Comparison of ENCODE assay signal across 8 cellular contexts in the genomic region with DNA sequence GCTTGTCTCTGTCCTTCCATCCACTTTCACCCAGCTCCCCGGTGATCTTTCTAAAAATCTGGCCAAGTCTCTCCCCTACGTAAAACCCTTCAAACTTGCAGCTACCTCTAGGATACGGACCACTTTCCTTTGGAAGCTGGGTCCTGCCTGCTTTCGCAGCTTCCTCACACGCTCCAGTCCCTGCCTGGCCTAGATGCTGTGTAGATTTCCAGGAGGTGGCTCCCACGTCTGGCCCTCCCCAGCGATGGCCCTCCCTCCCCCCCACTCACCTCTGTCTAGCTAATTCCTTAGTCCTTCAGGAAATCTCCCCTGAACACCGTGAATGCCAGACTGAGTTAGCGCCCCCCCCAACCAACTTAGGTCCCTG. TPM values are rescaled to one million over a fixed set of nuclear protein-coding genes. Genes with fewer than 3 reads are reported as not detected.
DNase-seq lines count a peak whose midpoint lies in the region; TF ChIP-seq lines count a peak whose summit lies in the region.

No MANE protein-coding gene starts in this region.

- H3K4me1 ChIP-seq in Caco-2 (peaks cover 5% of the 10 kb centered on the region; the same call in 1 of the 2 replicates), KMS-11 (ENCODE audit: low read depth, poor library complexity, severe bottlenecking) (peaks cover 11% of the 10 kb centered on the region), mammary epithelial cell (ENCODE audit: insufficient read depth, low read length) (peaks cover 17% of the 10 kb centered on the region), neuron (ENCODE audit: insufficient read depth, low read length) (peaks cover 10% of the 10 kb centered on the region)

- H3K27me3 ChIP-seq in Caco-2 (replicated peaks; ENCODE audit: control insufficient read depth, insufficient read depth, low read length) = no peaks in the 10 kb centered on the region
- no peaks in the 10 kb centered on the region for H3K27me3 ChIP-seq in KMS-11 (ENCODE audit: insufficient read depth, low read depth)
- no peaks in the 10 kb centered on the region for H3K27me3 ChIP-seq in mammary epithelial cell (ENCODE audit: insufficient read depth, low read length)
- H3K27me3 ChIP-seq in neuron (ENCODE audit: insufficient read depth, low read length) = no peaks in the 10 kb centered on the region

- dilution Hi-C loops in mammary epithelial cell (cut with HindIII; ENCODE audit: low sequenced_read_pairs) = loop anchor here (5.0 to 10.0 kb wide), 2 partner anchors 57 to 74 kb away; no protein-coding TSS in a partner anchor

- H3K27ac ChIP-seq in KMS-11 (no peak overlapping the region), mammary epithelial cell (ENCODE audit: insufficient read depth, low read depth, low read length) (no peak overlapping the region)

- no peak for TF ChIP-seq CTCF in Caco-2 (IDR thresholded peaks at IDR 0.05; ENCODE audit: insufficient read depth in 1 of 2, low read depth in 1 of 2, low read length in 1 of 2, severe bottlenecking in 1 of 2, unreplicated experiment in 1 of 2)
- no peak for TF ChIP-seq CTCF in KMS-11 (conservative IDR thresholded peaks at IDR 0.05; ENCODE audit: low read depth, low read length)
- TF ChIP-seq CTCF in mammary epithelial cell (conservative IDR thresholded peaks at IDR 0.05 in 1 of 2, IDR thresholded peaks at IDR 0.05 in 1 of 2; ENCODE audit: extremely low read depth in 1 of 2, insufficient read depth in 1 of 2, low read depth in 1 of 2, low read length in 2 of 2) = no peak

- H3K36me3 ChIP-seq in Caco-2 (ENCODE audit: control insufficient read depth, insufficient read depth, low read length) = peaks cover 17% of the 10 kb centered on the region
- peaks cover 18% of the 10 kb centered on the region; the same call in 1 of the 2 replicates for H3K36me3 ChIP-seq in KMS-11 (ENCODE audit: insufficient read depth)
- H3K36me3 ChIP-seq in mammary epithelial cell (ENCODE audit: insufficient read depth, low read length) = peaks cover 24% of the 10 kb centered on the region
- H3K36me3 ChIP-seq in neuron (ENCODE audit: insufficient read depth, low read length) = peaks cover 22% of the 10 kb centered on the region

- H3K36me3 Mint-ChIP-seq in Caco-2 (ENCODE audit: insufficient read depth, unreplicated experiment) = peaks cover 42% of the 10 kb centered on the region

- H3K27me3 Mint-ChIP-seq in Caco-2 (ENCODE audit: insufficient read depth, unreplicated experiment) = no peaks in the 10 kb centered on the region

- CTCF ChIA-PET in Caco-2 (lab: Charles Lee) (interaction anchor here (0.6 to 3.6 kb wide), 47 partner anchors 9 to 508 kb away, joined by 3 to 67 read pairs (median 6); partner anchors contain the start of genes ACSF2, CACNA1G, EME1 and EPN3), mammary epithelial cell (lab: Charles Lee; ENCODE audit: low non-redundant PET) (interaction anchor here (0.6 kb wide), 2 partner anchors 34 to 219 kb away, joined by 4 to 5 read pairs; no protein-coding TSS in a partner anchor)

- H3K9ac ChIP-seq in KMS-11 = peak overlapping the region; percentile 95; the same call in 1 of the 2 replicates
- H3K9ac ChIP-seq in mammary epithelial cell (ENCODE audit: insufficient read depth, low read length) = no peak overlapping the region

- in situ Hi-C loops in mammary epithelial cell (cut with MboI; ENCODE audit: low sequenced_read_pairs in 2 of 2) = no loop called here

- DNase-seq in Caco-2 = no peak
- no peak for DNase-seq in mammary epithelial cell
- DNase-seq in SW480 (ENCODE audit: low spot score) = no peak
- DNase-seq in dedifferentiated amniotic fluid mesenchymal stem cell (ENCODE audit: extremely low spot score) = no peak
- DNase-seq in NCI-H510A treated with DMSO at 0.1 percent for 48 hours (lab: John Stamatoyannopoulos, UW) = no peak
- no peak for DNase-seq in SW 1271 (lab: John Stamatoyannopoulos, UW)

- H3K4me3 Mint-ChIP-seq in Caco-2 (ENCODE audit: unreplicated experiment) = peak overlapping the region; percentile 76

- no peaks in the 10 kb centered on the region for H3K9me3 Mint-ChIP-seq in Caco-2 (ENCODE audit: unreplicated experiment)

- H3K4me3 ChIP-seq in Caco-2 (ENCODE audit: low read depth, low read length) (peak overlapping the region; percentile 72), KMS-11 (IDR thresholded peaks at IDR 0.05; ENCODE audit: insufficient read depth, low read depth, low read length) (no peak overlapping the region), mammary epithelial cell (replicated peaks in 1 of 3; ENCODE audit: insufficient read depth in 1 of 3, low read depth in 2 of 3, low read length in 3 of 3) (no peak overlapping the region), neuron (ENCODE audit: low read length) (peak overlapping the region; percentile 88)

- BruUV-seq in Caco-2 (replicated peaks; lab: Mats Ljungman, UMichigan) = no TSS peak
- no TSS peak for BruUV-seq in mammary epithelial cell (replicated peaks; lab: Mats Ljungman, UMichigan)

- peak overlapping the region; percentile 71 for H3K27ac Mint-ChIP-seq in Caco-2 (ENCODE audit: unreplicated experiment)

- peaks cover 12% of the 10 kb centered on the region for H3K4me1 Mint-ChIP-seq in Caco-2 (ENCODE audit: low read depth, unreplicated experiment)

- H4K20me1 ChIP-seq in KMS-11 (ENCODE audit: insufficient read depth) = peaks cover 18% of the 10 kb centered on the region
- peaks cover 4% of the 10 kb centered on the region for H4K20me1 ChIP-seq in mammary epithelial cell (ENCODE audit: insufficient read depth, low read length)

- H3K4me2 ChIP-seq in KMS-11 = peak overlapping the region; percentile 44
- H3K4me2 ChIP-seq in mammary epithelial cell (ENCODE audit: insufficient read depth, low read depth, low read length) = peak overlapping the region; percentile 83

- peaks cover 4% of the 10 kb centered on the region; the same call in 1 of the 2 replicates for H3K9me3 ChIP-seq in Caco-2
- H3K9me3 ChIP-seq in mammary epithelial cell (replicated peaks; ENCODE audit: insufficient read depth, low read length) = no peaks in the 10 kb centered on the region
- H3K9me3 ChIP-seq in neuron (ENCODE audit: low read length) = no peaks in the 10 kb centered on the region

- 14% methylated on average over 2 of the region's 9 CpGs for WGBS in mammary epithelial cell (ENCODE audit: low coverage, missing lambda C conversion rate)

- POLR2A ChIA-PET in Caco-2 (lab: Charles Lee) = interaction anchor here (0.5 to 2.8 kb wide), 24 partner anchors 12 to 634 kb away, joined by 3 to 17 read pairs (median 5); partner anchors contain the start of genes ACSF2, FAM117A and XYLT2

- H3K79me2 ChIP-seq in KMS-11 (ENCODE audit: insufficient read depth, low read depth) (peaks cover 44% of the 10 kb centered on the region), mammary epithelial cell (ENCODE audit: insufficient read depth, low read length) (peaks cover 46% of the 10 kb centered on the region)

- peak overlapping the region; percentile 87 for H2AFZ ChIP-seq in KMS-11 (ENCODE audit: low read depth)
- peak overlapping the region; percentile 79 for H2AFZ ChIP-seq in mammary epithelial cell (ENCODE audit: low read depth, low read length)
- no peak overlapping the region for H2AFZ ChIP-seq in neuron (ENCODE audit: low read depth, low read length)

- intact Hi-C loops in Caco-2 (cut with micrococcal nuclease; ENCODE audit: unreplicated experiment) = loop anchor here (1.0 to 2.0 kb wide), 4 partner anchors 29 to 198 kb away; partner anchors contain the start of gene XYLT2
- intact Hi-C loops in mammary epithelial cell (cut with micrococcal nuclease) = loop anchor here (1.0 to 2.0 kb wide), 3 partner anchors 25 to 81 kb away; partner anchors contain the start of genes EME1 and MRPL27

RNA-seq across cellular contexts. Expression of gene LRRC59, which starts 0.6 kb away (rescaled TPM):
- total RNA-seq in Caco-2 (2022) = 324 and 336 TPM in 2 replicates
- 100 to 1,000 TPM; 118 to 190 TPM for total RNA-seq in mammary epithelial cell
- polyA plus RNA-seq in mammary epithelial cell = 141 TPM
- polyA minus RNA-seq in mammary epithelial cell = 202 TPM

RNA-seq across cellular contexts. Expression of gene EME1, which starts 24.9 kb away (rescaled TPM):
- total RNA-seq in Caco-2 (2022) (43.5 and 48.5 TPM in 2 replicates), mammary epithelial cell (1 to 10 TPM in 1 of 2 donors, under 1 TPM in 1; 0.17 to 8.0 TPM)
- 9.2 TPM for polyA plus RNA-seq in mammary epithelial cell
- 1.9 TPM for polyA minus RNA-seq in mammary epithelial cell

RNA-seq across cellular contexts. Expression of gene MRPL27, which starts 24.9 kb away (rescaled TPM):
- total RNA-seq in Caco-2 (2022) (196 and 203 TPM in 2 replicates), mammary epithelial cell (10 to 100 TPM; 43.5 to 73.5 TPM)
- polyA plus RNA-seq in mammary epithelial cell = 184 TPM
- 106 TPM for polyA minus RNA-seq in mammary epithelial cell

RNA-seq across cellular contexts. Expression of gene ACSF2, which starts 28.1 kb away (rescaled TPM):
- total RNA-seq in Caco-2 (2022) (135 and 161 TPM in 2 replicates), mammary epithelial cell (10 to 100 TPM; 28.1 to 37.2 TPM)
- 28.9 TPM for polyA plus RNA-seq in mammary epithelial cell
- polyA minus RNA-seq in mammary epithelial cell = 22.8 TPM

RNA-seq across cellular contexts. Expression of gene XYLT2, which starts 52.0 kb away (rescaled TPM):
- 72.9 and 75.8 TPM in 2 replicates for total RNA-seq in Caco-2 (2022)
- 10 to 100 TPM; 46.3 to 78.3 TPM for total RNA-seq in mammary epithelial cell
- polyA plus RNA-seq in mammary epithelial cell = 26.3 TPM
- 40.8 TPM for polyA minus RNA-seq in mammary epithelial cell

Comparison
In these comparisons a context has a peak if more than half of its experiments do, and no peak if none do; other contexts are left out.
1. H3K4me3 ChIP-seq: peak in Caco-2 (single experiment) and neuron (single experiment); none in KMS-11 (single experiment) and mammary epithelial cell (0 of 3).